24 cellular contexts compared by ENCODE assay signal in genomic region chr4:94039226-94039625, GRCh38.
"Had no signal": no experiment of that assay in that cellular context is flagged by ENCODE, and none has a peak within 500 bp of the region (broad histone marks: within the 10 kb centered on the region; RNA-seq: fewer than 3 reads in every experiment).

No MANE protein-coding gene starts in this region.

- H3K4me1 ChIP-seq: colonic mucosa, esophagus muscularis mucosa, esophagus squamous epithelium, foreskin keratinocyte, gastrocnemius medialis, gastroesophageal sphincter, heart left ventricle, heart right ventricle had no signal

- H3K4me3 ChIP-seq: colonic mucosa, dorsolateral prefrontal cortex, esophagus muscularis mucosa, esophagus squamous epithelium, gastrocnemius medialis, gastroesophageal sphincter, heart left ventricle, heart right ventricle had no signal

- H3K4me3 Mint-ChIP-seq: dendritic cell treated with granulocyte-macrophage colony-stimulating factor and Interleukin-4, amounts not matched to agents 40 ng/mL and 50 ng/mL, for 4 days; effector memory CD8-positive, alpha-beta T cell; endodermal cell had no signal

- H3K27me3 Mint-ChIP-seq: dendritic cell treated with granulocyte-macrophage colony-stimulating factor and Interleukin-4, amounts not matched to agents 40 ng/mL and 50 ng/mL, for 4 days; effector memory CD8-positive, alpha-beta T cell had no signal

- H3K27ac ChIP-seq: colonic mucosa, dorsolateral prefrontal cortex, epithelial cell of prostate, esophagus muscularis mucosa, esophagus squamous epithelium, foreskin keratinocyte, gastrocnemius medialis, gastroesophageal sphincter, heart left ventricle, heart right ventricle had no signal

- DNase-seq: colonic mucosa; cortex of kidney; dermis blood vessel endothelial cell; dorsolateral prefrontal cortex; effector CD4-positive, alpha-beta T cell; effector CD8-positive, alpha-beta T cell; effector memory CD4-positive, alpha-beta T cell; effector memory CD8-positive, alpha-beta T cell; endodermal cell; erythroblast; esophagus squamous epithelium; foreskin fibroblast; foreskin keratinocyte; foreskin melanocyte; gastrocnemius medialis; glutamatergic neuron; head of caudate nucleus; heart left ventricle; heart right ventricle had no signal

- H3K27ac Mint-ChIP-seq: dendritic cell treated with granulocyte-macrophage colony-stimulating factor and Interleukin-4, amounts not matched to agents 40 ng/mL and 50 ng/mL, for 4 days; effector memory CD8-positive, alpha-beta T cell; endodermal cell had no signal

- H3K9me3 ChIP-seq: colonic mucosa, esophagus squamous epithelium, gastrocnemius medialis had no signal

- H3K36me3 ChIP-seq: colonic mucosa, esophagus muscularis mucosa, esophagus squamous epithelium, gastrocnemius medialis, gastroesophageal sphincter, heart left ventricle, heart right ventricle had no signal

- ATAC-seq: effector memory CD8-positive, alpha-beta T cell; esophagus mucosa; foreskin keratinocyte; gastrocnemius medialis; gastroesophageal sphincter; heart left ventricle; heart right ventricle had no signal

- H3K27me3 ChIP-seq: colonic mucosa, esophagus muscularis mucosa, esophagus squamous epithelium, foreskin keratinocyte, gastrocnemius medialis, gastroesophageal sphincter, heart left ventricle, heart right ventricle had no signal
